In the genomic region with DNA sequence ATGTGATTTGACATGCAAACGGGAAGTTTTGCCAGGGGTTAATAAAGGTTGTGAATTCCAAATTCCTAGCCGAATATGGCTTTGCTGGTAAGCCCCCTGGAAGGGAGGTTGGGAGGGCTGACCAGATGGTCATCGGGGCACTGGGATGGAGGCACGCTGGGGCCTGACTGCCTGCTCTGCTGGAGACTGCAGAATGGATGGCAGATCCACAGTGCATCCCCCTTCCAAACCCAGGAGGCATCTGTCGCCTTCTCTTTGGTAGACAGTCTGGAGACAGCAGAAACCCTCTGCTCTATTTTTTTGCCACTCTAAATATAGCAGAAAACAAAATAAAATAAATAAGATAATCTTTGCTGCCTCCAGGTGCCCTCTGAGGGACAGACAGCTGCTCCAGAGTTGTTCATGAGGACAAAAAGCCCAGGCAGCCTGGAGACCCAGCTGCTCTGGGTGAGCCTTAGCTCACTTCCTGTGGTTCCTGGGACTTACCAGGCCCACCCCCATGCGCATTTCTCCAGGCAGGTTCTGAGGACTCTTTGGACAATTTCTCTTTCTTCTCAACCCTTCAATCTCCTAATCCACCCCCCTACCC, we compare ENCODE assay signal across 18 cellular contexts. TPM values are rescaled to one million over a fixed set of nuclear protein-coding genes. Genes with fewer than 3 reads are reported as not detected.
A peak's percentile ranks its signal among the peaks of the same experiment; 100 is the strongest.
DNase-seq lines count a peak whose midpoint lies in the region; ATAC-seq, FAIRE-seq and TF ChIP-seq lines count a peak whose summit lies in the region.
"Had no signal": no experiment of that assay in that cellular context is flagged by ENCODE, and none has a peak within 500 bp of the region (broad histone marks: within the 10 kb centered on the region; RNA-seq: fewer than 3 reads in every experiment).

No MANE protein-coding gene starts in this region.

- H3K36me3 ChIP-seq in left ventricle myocardium inferior, result peaks cover 54% of the 10 kb centered on the region
- H3K36me3 ChIP-seq in heart right ventricle, result peaks cover 0 to 79% (median 45%) of the 10 kb centered on the region in 9 donors

- WGBS in heart right ventricle, 2 donors, result 69 to 70% methylated on average over 6 of the region's 6 CpGs

- intact Hi-C loops in left ventricle myocardium inferior (cut with micrococcal nuclease), result loop anchor here (10.0 kb wide), 1 partner anchor 125 kb away; the partner anchor contains the start of gene MAPKBP1
- intact Hi-C loops in heart right ventricle (cut with DNase I), result loop anchor here in 7 of 10 donors (5.0 to 10.0 kb wide), 7 partner anchors 55 to 155 kb away; partner anchors contain the start of genes PLA2G4B (in 3 of the 7), JMJD7 (in 2 of the 7) and MAPKBP1 (in 2 of the 7)

- no peaks in the 10 kb centered on the region for H3K27me3 ChIP-seq in left ventricle myocardium inferior (ENCODE audit: low read depth)
- H3K27me3 ChIP-seq in heart right ventricle, result no peaks in the 10 kb centered on the region
- H3K27me3 ChIP-seq: ascending aorta, left lung, vagina had no signal

- H3K4me1 ChIP-seq in left ventricle myocardium inferior, result peaks cover 39% of the 10 kb centered on the region
- peaks cover 6 to 35% (median 23%) of the 10 kb centered on the region in 9 donors for H3K4me1 ChIP-seq in heart right ventricle

- no peaks in the 10 kb centered on the region for H3K9me3 ChIP-seq in left ventricle myocardium inferior (replicated peaks)
- H3K9me3 ChIP-seq in heart right ventricle, result no peaks in the 10 kb centered on the region
- H3K9me3 ChIP-seq: ascending aorta, left lung, vagina had no signal

- TF ChIP-seq CTCF in left ventricle myocardium inferior (IDR thresholded peaks at IDR 0.05; ENCODE audit: borderline replicate concordance) (no peak), heart right ventricle (IDR thresholded peaks at IDR 0.05) (no peak)

- ATAC-seq in heart right ventricle, result no peak
- no peak for ATAC-seq in HG03025 (IDR thresholded peaks at IDR 0.05; ENCODE audit: low FRiP score, unreplicated experiment)
- ATAC-seq: activated T-cell treated with anti-CD3 and anti-CD28 coated beads, Interleukin-2, amount 50 U/mL, for 4 hours; left lung had no signal

- no peak for FAIRE-seq in GM19239 (lab: Jason Lieb, UNC)
- FAIRE-seq: HTR-8/SVneo had no signal

- DNase-seq in left ventricle myocardium inferior, result no peak
- no peak for DNase-seq in heart right ventricle
- peak; percentile 48 for DNase-seq in NCI-H2171 (lab: John Stamatoyannopoulos, UW)
- peak; percentile 95 for DNase-seq in cerebellar cortex (ENCODE audit: low spot score)
- no peak for DNase-seq in A172 (ENCODE audit: low spot score)
- DNase-seq in NCI-H345 treated with DMSO at 0.1 percent for 48 hours (lab: John Stamatoyannopoulos, UW; ENCODE audit: unreplicated experiment), result no peak
- no peak for DNase-seq in GM19239 (ENCODE audit: insufficient read length, low spot score)
- DNase-seq: activated CD4-positive, alpha-beta memory T cell treated with anti-CD3 and anti-CD28 coated beads, Interleukin-2, amount 10 ng/mL, durations not matched to agents 7 days and 5 days; activated naive CD4-positive, alpha-beta T cell treated with anti-CD3 and anti-CD28 coated beads, Interleukin-2, amount 10 ng/mL, durations not matched to agents 7 days and 5 days; activated T-cell treated with anti-CD3 and anti-CD28 coated beads, Interleukin-2, amount 50 U/mL, for 4 hours; left lung; NCI-H1436; NCI-H226; nucleus accumbens had no signal

- H3K27ac ChIP-seq in left ventricle myocardium inferior (replicated peaks) (peak overlapping the region; percentile 42), heart right ventricle (peak overlapping the region in 3 of 10 donors; percentile 25 to 51 (median 28))
- H3K27ac ChIP-seq: ascending aorta, left lung, vagina had no signal

- no peak overlapping the region for H3K4me3 ChIP-seq in left ventricle myocardium inferior
- H3K4me3 ChIP-seq in heart right ventricle, result no peak overlapping the region
- H3K4me3 ChIP-seq: ascending aorta, left lung, vagina had no signal

RNA-seq across cellular contexts. Expression of gene SPTBN5, which starts 6.1 kb away (rescaled TPM):
- 2.7 TPM for total RNA-seq in left ventricle myocardium inferior
- total RNA-seq in heart right ventricle, result 1 to 10 TPM; 1.6 to 5.9 (median 2.4) TPM
- 1 to 10 TPM in 1 of 2 donors, under 1 TPM in 1; 0.94 to 8.7 TPM for polyA plus RNA-seq in heart right ventricle
- total RNA-seq in A172 (2014; rRNA removed; shearing (Covaris generic)), result 0.16 and 0.22 TPM in 2 replicates

Comparison
In these comparisons a context has a peak if more than half of its experiments do, and no peak if none do; other contexts are left out.
1. DNase-seq: peak in NCI-H2171 (single experiment) and cerebellar cortex (single experiment); none in left ventricle myocardium inferior (single experiment), heart right ventricle (0 of 2), A172 (single experiment), NCI-H345 treated with DMSO at 0.1 percent for 48 hours (single experiment) and GM19239 (single experiment).